In the genomic region with DNA sequence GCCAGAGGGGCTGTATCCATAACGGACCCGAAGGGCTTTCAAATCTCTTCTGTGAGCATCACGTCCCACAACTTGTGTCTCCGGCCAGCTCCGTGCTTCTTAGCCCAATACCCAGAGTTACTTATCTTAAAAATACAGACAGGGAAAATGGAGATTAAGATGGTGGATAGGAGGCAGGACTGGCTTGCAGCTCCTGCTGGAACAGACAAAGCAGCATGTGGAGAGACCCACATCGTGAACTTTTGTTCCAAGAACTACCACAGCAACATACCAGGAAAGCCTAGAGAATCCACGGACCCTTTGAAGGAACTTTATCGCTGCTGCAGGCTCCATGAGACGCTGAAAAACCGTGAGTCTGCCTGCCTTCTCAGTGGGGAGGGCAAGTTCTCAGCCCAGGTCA, we compare ENCODE assay signal across 24 cellular contexts.
A peak's percentile ranks its signal among the peaks of the same experiment; 100 is the strongest.
DNase-seq lines count a peak whose midpoint lies in the region; ATAC-seq, FAIRE-seq and TF ChIP-seq lines count a peak whose summit lies in the region.
"Had no signal": no experiment of that assay in that cellular context is flagged by ENCODE, and none has a peak within 500 bp of the region (broad histone marks: within the 10 kb centered on the region; RNA-seq: fewer than 3 reads in every experiment).

No MANE protein-coding gene starts in this region.

- 0 out of 2 replicates have a peak overlapping the region, but pooled peaks have one; percentile 1 for H2AFZ ChIP-seq in K562 (ENCODE audit: low read depth, low read length)

- no TSS peak for BruUV-seq in K562 (replicated peaks; lab: Mats Ljungman, UMichigan)

- in situ Hi-C loops in K562 (cut with MboI), result no loop called here

- H3K9ac ChIP-seq in BLaER1, result no peak overlapping the region
- H3K9ac ChIP-seq in BLaER1 treated with 17β-estradiol and CSF1 and Interleukin-3, amounts not matched to agents 10 nM and 100 nM, result no peak overlapping the region
- H3K9ac ChIP-seq in K562 (ENCODE audit: insufficient read depth in 1 of 2, low read depth in 2 of 2, low read length in 2 of 2), result 0 out of 4 replicates have a peak overlapping the region, but pooled peaks of 1 of the 2 experiments have one; percentile 14

- H3K4me2 ChIP-seq in BLaER1, result peak overlapping the region; percentile 62; the same call in 1 of the 2 replicates
- H3K4me2 ChIP-seq in BLaER1 treated with 17β-estradiol and CSF1 and Interleukin-3, amounts not matched to agents 10 nM and 100 nM, result peak overlapping the region in 6 of 11 experiments; percentile 19 to 68 (median 56); a peak in 12 of 22 replicates
- no peak overlapping the region; the same call in 1 of the 2 replicates for H3K4me2 ChIP-seq in K562 (ENCODE audit: insufficient read depth, low read length)

- H3K36me3 ChIP-seq in BLaER1 (no peaks in the 10 kb centered on the region), K562 (ENCODE audit: control insufficient read depth, insufficient read depth, low read length) (no peaks in the 10 kb centered on the region)
- peaks cover 0 to 5% (median 0%) of the 10 kb centered on the region in 11 experiments; a peak in 1 of 22 replicates for H3K36me3 ChIP-seq in BLaER1 treated with 17β-estradiol and CSF1 and Interleukin-3, amounts not matched to agents 10 nM and 100 nM
- H3K36me3 ChIP-seq: BE2C had no signal

- POLR2A ChIA-PET in K562 (lab: Yijun Ruan, JAX), result interaction anchor here (0.6 kb wide), 1 partner anchor 233 kb away, joined by 3 read pairs; no protein-coding TSS in a partner anchor

- no peak for TF ChIP-seq EP300 in K562 (IDR thresholded peaks at IDR 0.05; ENCODE audit: low read length)

- 0 out of 4 replicates have a peak, but pooled peaks of 1 of the 2 experiments have one; percentile 2 for TF ChIP-seq RAD21 in K562 (CRISPR knock-in tag; conservative IDR thresholded peaks at IDR 0.05 in 1 of 2, IDR thresholded peaks at IDR 0.05 in 1 of 2)

- no peak overlapping the region for H3K4me3 ChIP-seq in BLaER1
- H3K4me3 ChIP-seq in BLaER1 treated with 17β-estradiol and CSF1 and Interleukin-3, amounts not matched to agents 10 nM and 100 nM, result no peak overlapping the region
- H3K4me3 ChIP-seq in K562, result no peak overlapping the region
- H3K4me3 ChIP-seq: GM12878 had no signal

- H3K9me1 ChIP-seq in K562 (ENCODE audit: control insufficient read depth, insufficient read depth, low read length), result no peaks in the 10 kb centered on the region

- H3K27ac ChIP-seq in BLaER1 (no peak overlapping the region; the same call in 1 of the 2 replicates), K562 (ENCODE audit: extremely low read depth, low read depth, low read length) (no peak overlapping the region)
- no peak overlapping the region for H3K27ac ChIP-seq in BLaER1 treated with 17β-estradiol and CSF1 and Interleukin-3, amounts not matched to agents 10 nM and 100 nM

- H3K79me2 ChIP-seq in K562 (ENCODE audit: control insufficient read depth, insufficient read depth, low read length), result no peaks in the 10 kb centered on the region

- no peaks in the 10 kb centered on the region for H3K27me3 ChIP-seq in BLaER1
- no peaks in the 10 kb centered on the region for H3K27me3 ChIP-seq in BLaER1 treated with 17β-estradiol and CSF1 and Interleukin-3, amounts not matched to agents 10 nM and 100 nM
- H3K27me3 ChIP-seq in K562 (ENCODE audit: control insufficient read depth in 2 of 2, insufficient read depth in 2 of 2, low read length in 2 of 2), result peaks cover 2 to 36% of the 10 kb centered on the region in 2 experiments; a peak in 2 of 5 replicates
- H3K27me3 ChIP-seq: BE2C had no signal

- CTCF ChIA-PET in K562 (lab: Yijun Ruan, JAX; ENCODE audit: low intra/inter-chr PET ratio), result no interaction called here

- intact Hi-C loops in K562 (cut with micrococcal nuclease), result no loop called here

- H3K9me3 ChIP-seq in BLaER1 (no peaks in the 10 kb centered on the region), K562 (replicated peaks; ENCODE audit: control insufficient read depth, insufficient read depth, low read depth, low read length) (no peaks in the 10 kb centered on the region)
- H3K9me3 ChIP-seq in BLaER1 treated with 17β-estradiol and CSF1 and Interleukin-3, amounts not matched to agents 10 nM and 100 nM (replicated peaks in 1 of 11), result peaks cover 0 to 15% (median 8%) of the 10 kb centered on the region in 11 experiments; a peak in 10 of 22 replicates
- H3K9me3 ChIP-seq: BE2C had no signal

- TF ChIP-seq POLR2A in K562 (conservative IDR thresholded peaks at IDR 0.05), result no peak

- no peak for TF ChIP-seq CTCF in K562 (IDR thresholded peaks at IDR 0.05 in 2 of 3, conservative IDR thresholded peaks at IDR 0.05 in 1 of 3; ENCODE audit: insufficient read depth in 2 of 3, low read depth in 1 of 3, low read length in 3 of 3)

- DNase-seq in K562 (ENCODE audit: extremely low read depth in 1 of 4, low spot score in 3 of 4) (peak in 1 of 4 experiments; percentile 47), anterior cingulate cortex (lab: John Stamatoyannopoulos, UW) (no peak)
- DNase-seq: 8988T; ACHN; BE2C; C1 segment of cervical spinal cord; CD4-positive, alpha-beta memory T cell; CD4-positive, CD25-positive, alpha-beta regulatory T cell; CD8-positive, alpha-beta memory T cell; COR-L47; DMS 273 treated with DMSO at 0.1 percent for 48 hours; DMS153; DMS53; DMS79; DND-41; EL; GDM1 had no signal

- no peaks in the 10 kb centered on the region for H4K20me1 ChIP-seq in BLaER1
- no peaks in the 10 kb centered on the region for H4K20me1 ChIP-seq in BLaER1 treated with 17β-estradiol and CSF1 and Interleukin-3, amounts not matched to agents 10 nM and 100 nM
- no peaks in the 10 kb centered on the region for H4K20me1 ChIP-seq in K562 (replicated peaks; ENCODE audit: control insufficient read depth, insufficient read depth, low read length)

- FAIRE-seq in K562 (lab: Jason Lieb, UNC), result no peak
- FAIRE-seq: A204.1, GM12878, GM12892, GM18507 had no signal

- ATAC-seq in K562 (peak; percentile 56; the same call in 2 of the 3 replicates), HG03469 (IDR thresholded peaks at IDR 0.05; ENCODE audit: unreplicated experiment) (no peak)
- ATAC-seq: GM12878 had no signal

- WGBS in K562 (ENCODE audit: insufficient coverage, low coverage, missing lambda C conversion rate), result 3% methylated on average over 10 of the region's 10 CpGs

- H3K4me1 ChIP-seq in BLaER1 (peaks cover 53% of the 10 kb centered on the region), K562 (replicated peaks in 1 of 2; ENCODE audit: control insufficient read depth in 2 of 2, insufficient read depth in 2 of 2, low read length in 2 of 2) (peaks cover 0 to 5% of the 10 kb centered on the region in 2 experiments; a peak in 2 of 5 replicates)
- H3K4me1 ChIP-seq in BLaER1 treated with 17β-estradiol and CSF1 and Interleukin-3, amounts not matched to agents 10 nM and 100 nM, result peaks cover 11 to 69% (median 44%) of the 10 kb centered on the region in 10 experiments
- H3K4me1 ChIP-seq: BE2C had no signal

TF ChIP-seq in K562, 482 proteins besides CTCF, POLR2A, EP300 and RAD21 (continues in another document):
- TF ChIP-seq, protein P1, sequence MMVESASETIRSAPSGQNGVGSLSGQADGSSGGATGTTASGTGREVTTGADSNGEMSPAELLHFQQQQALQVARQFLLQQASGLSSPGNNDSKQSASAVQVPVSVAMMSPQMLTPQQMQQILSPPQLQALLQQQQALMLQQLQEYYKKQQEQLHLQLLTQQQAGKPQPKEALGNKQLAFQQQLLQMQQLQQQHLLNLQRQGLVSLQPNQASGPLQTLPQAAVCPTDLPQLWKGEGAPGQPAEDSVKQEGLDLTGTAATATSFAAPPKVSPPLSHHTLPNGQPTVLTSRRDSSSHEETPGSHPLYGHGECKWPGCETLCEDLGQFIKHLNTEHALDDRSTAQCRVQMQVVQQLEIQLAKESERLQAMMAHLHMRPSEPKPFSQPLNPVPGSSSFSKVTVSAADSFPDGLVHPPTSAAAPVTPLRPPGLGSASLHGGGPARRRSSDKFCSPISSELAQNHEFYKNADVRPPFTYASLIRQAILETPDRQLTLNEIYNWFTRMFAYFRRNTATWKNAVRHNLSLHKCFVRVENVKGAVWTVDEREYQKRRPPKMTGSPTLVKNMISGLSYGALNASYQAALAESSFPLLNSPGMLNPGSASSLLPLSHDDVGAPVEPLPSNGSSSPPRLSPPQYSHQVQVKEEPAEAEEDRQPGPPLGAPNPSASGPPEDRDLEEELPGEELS (CRISPR knock-in tag; IDR thresholded peaks at IDR 0.05; ENCODE audit: borderline replicate concordance), result 0 out of 2 replicates have a peak, but pooled peaks have one; percentile 63
- TF ChIP-seq ZNF232 (CRISPR knock-in tag; IDR thresholded peaks at IDR 0.05), result 0 out of 2 replicates have a peak, but pooled peaks have one; percentile 35
- TF ChIP-seq ZNF143 (CRISPR knock-in tag; IDR thresholded peaks at IDR 0.05), result no peak
- TF ChIP-seq ZNF717 (CRISPR knock-in tag; IDR thresholded peaks at IDR 0.05), result no peak
- no peak for TF ChIP-seq ZNF316 (IDR thresholded peaks at IDR 0.05)
- TF ChIP-seq ERF (CRISPR knock-in tag; IDR thresholded peaks at IDR 0.05), result no peak
- TF ChIP-seq NELFE (IDR thresholded peaks at IDR 0.05; ENCODE audit: insufficient read depth, insufficient read length), result no peak
- TF ChIP-seq ZFP30 (CRISPR knock-in tag; IDR thresholded peaks at IDR 0.05; ENCODE audit: borderline replicate concordance), result no peak
- TF ChIP-seq NR4A1 (CRISPR knock-in tag; IDR thresholded peaks at IDR 0.05), result no peak
- no peak for TF ChIP-seq NR4A1 (tag; IDR thresholded peaks at IDR 0.05)
- TF ChIP-seq SMARCA4 (IDR thresholded peaks at IDR 0.05), result no peak
- TF ChIP-seq ETV6 (IDR thresholded peaks at IDR 0.05; ENCODE audit: borderline replicate concordance in 1 of 2, low read depth in 2 of 2, low read length in 1 of 2), result no peak
- 0 out of 2 replicates have a peak, but pooled peaks have one; percentile 41 for TF ChIP-seq ETV6 (CRISPR knock-in tag; IDR thresholded peaks at IDR 0.05; ENCODE audit: borderline replicate concordance)
- no peak for TF ChIP-seq ZBTB26 (CRISPR knock-in tag; IDR thresholded peaks at IDR 0.05)
- no peak for TF ChIP-seq RAD51 (IDR thresholded peaks at IDR 0.05; ENCODE audit: borderline replicate concordance, low read depth)
- no peak for TF ChIP-seq KLF13 (tag; IDR thresholded peaks at IDR 0.05; ENCODE audit: borderline replicate concordance, low read depth)
